In genomic region chr5:173327948-173328895, GRCh38 we compare ENCODE assay signal across 8 cellular contexts. TPM values are rescaled to one million over a fixed set of nuclear protein-coding genes. Genes with fewer than 3 reads are reported as not detected.
DNase-seq lines count a peak whose midpoint lies in the region; ATAC-seq and TF ChIP-seq lines count a peak whose summit lies in the region.

Gene STC2 (minus strand): TSS chr5:173328414. CDS start chr5:173328193, 221 bp downstream.

- H3K36me3 Mint-ChIP-seq in T-cell = no peaks in the 10 kb centered on the region
- H3K36me3 Mint-ChIP-seq in endothelial cell (ENCODE audit: low read depth, unreplicated experiment) = peaks cover 4% of the 10 kb centered on the region

- H3K4me1 Mint-ChIP-seq in T-cell = peaks cover 26 to 37% (median 36%) of the 10 kb centered on the region in 3 donors
- peaks cover 41% of the 10 kb centered on the region for H3K4me1 Mint-ChIP-seq in endothelial cell (ENCODE audit: unreplicated experiment)

- H3K27me3 ChIP-seq in GM06990 (replicated peaks; ENCODE audit: control insufficient read depth, insufficient read depth, low read length) (no peaks in the 10 kb centered on the region), mesendoderm (ENCODE audit: insufficient read depth, low read length, poor library complexity) (no peaks in the 10 kb centered on the region), stomach smooth muscle (ENCODE audit: control insufficient read depth in 1 of 2, insufficient read depth in 2 of 2, low read length in 2 of 2) (peaks cover 8 to 13% of the 10 kb centered on the region in 2 donors)

- H3K4me1 ChIP-seq in mesendoderm (ENCODE audit: control insufficient read depth, low read depth, low read length) = peaks cover 6% of the 10 kb centered on the region
- peaks cover 50% of the 10 kb centered on the region for H3K4me1 ChIP-seq in stomach smooth muscle (ENCODE audit: control insufficient read depth, insufficient read depth, low read length)

- H3K56ac ChIP-seq in mesendoderm (ENCODE audit: low read length) = peak within 1 kb of the TSS; percentile 95

- H3K36me3 ChIP-seq in GM06990 (ENCODE audit: control insufficient read depth, insufficient read depth, low read length) = no peaks in the 10 kb centered on the region
- H3K36me3 ChIP-seq in mesendoderm (ENCODE audit: control insufficient read depth, insufficient read depth, low read length) = peaks cover 2% of the 10 kb centered on the region
- H3K36me3 ChIP-seq in stomach smooth muscle (ENCODE audit: control insufficient read depth in 2 of 2, insufficient read depth in 2 of 2, low read length in 2 of 2) = no peaks in the 10 kb centered on the region

- peak within 1 kb of the TSS; percentile 77 for H3K27ac ChIP-seq in mesendoderm (ENCODE audit: low read depth, low read length)
- H3K27ac ChIP-seq in stomach smooth muscle (ENCODE audit: low read length) = no peak within 1 kb of the TSS

- H2BK120ac ChIP-seq in mesendoderm (ENCODE audit: low read depth, low read length) = peak within 1 kb of the TSS; percentile 40

- H3K79me2 ChIP-seq in mesendoderm (ENCODE audit: control insufficient read depth, insufficient read depth, low read length) = peaks cover 30% of the 10 kb centered on the region

- ATAC-seq in T-cell (replicated peaks in 1 of 4) = no peak
- ATAC-seq in HG03469 (IDR thresholded peaks at IDR 0.05; ENCODE audit: unreplicated experiment) = no peak

- no peak within 1 kb of the TSS for H4K5ac ChIP-seq in mesendoderm (ENCODE audit: low read length)

- H3K23ac ChIP-seq in mesendoderm (ENCODE audit: low read length) = peak within 1 kb of the TSS; percentile 76

- H3K4ac ChIP-seq in mesendoderm (ENCODE audit: low read depth, low read length) = peak within 1 kb of the TSS; percentile 88

- H3K4me3 ChIP-seq in GM06990 (replicated peaks; ENCODE audit: low read depth, low read length) (peak within 1 kb of the TSS; percentile 62), mesendoderm (ENCODE audit: low read length) (peak within 1 kb of the TSS; percentile 86), stomach smooth muscle (ENCODE audit: low read length in 2 of 2) (peak within 1 kb of the TSS; percentile 73 to 76)

- H3K27ac Mint-ChIP-seq in T-cell (no peak within 1 kb of the TSS), endothelial cell (ENCODE audit: unreplicated experiment) (peak within 1 kb of the TSS; percentile 86)

- peak within 1 kb of the TSS; percentile 98 for H3K4me2 ChIP-seq in mesendoderm (ENCODE audit: low read length)

- POLR2A ChIA-PET in T-cell (lab: Charles Lee) = no interaction called here

- H2BK5ac ChIP-seq in mesendoderm (ENCODE audit: low read length) = peak within 1 kb of the TSS; percentile 61

- H4K8ac ChIP-seq in mesendoderm (ENCODE audit: low read depth, low read length) = no peak within 1 kb of the TSS

- no peaks in the 10 kb centered on the region for H3K9me3 Mint-ChIP-seq in T-cell
- H3K9me3 Mint-ChIP-seq in endothelial cell (ENCODE audit: unreplicated experiment) = no peaks in the 10 kb centered on the region

- peaks cover 6% of the 10 kb centered on the region for H3K79me1 ChIP-seq in mesendoderm (ENCODE audit: low read length)

- peak within 1 kb of the TSS; percentile 45 to 62 (median 51) for H3K4me3 Mint-ChIP-seq in T-cell
- H3K4me3 Mint-ChIP-seq in endothelial cell (ENCODE audit: unreplicated experiment) = peak within 1 kb of the TSS; percentile 93

- CTCF ChIA-PET in T-cell (lab: Charles Lee) = no interaction called here

- no CpG with 5 or more reads among the region's 74 CpGs for WGBS in mesendoderm (ENCODE audit: extremely low coverage, insufficient coverage, low lambda C conversion rate)

- peak within 1 kb of the TSS; percentile 92 for H3K18ac ChIP-seq in mesendoderm (ENCODE audit: low read length)

- H3K27me3 Mint-ChIP-seq in T-cell (peaks cover 55 to 80% of the 10 kb centered on the region in 2 donors), endothelial cell (ENCODE audit: unreplicated experiment) (peaks cover 13% of the 10 kb centered on the region)

- H3K9ac ChIP-seq in mesendoderm (ENCODE audit: low read length) (peak within 1 kb of the TSS; percentile 87), stomach smooth muscle (ENCODE audit: low read length in 2 of 2) (peak within 1 kb of the TSS; percentile 51 to 63)

- TF ChIP-seq CTCF in GM06990 (IDR thresholded peaks at IDR 0.05; ENCODE audit: insufficient read depth, low read length, poor library complexity, severe bottlenecking) (no peak), endothelial cell (IDR thresholded peaks at IDR 0.05; ENCODE audit: unreplicated experiment) (no peak)

- DNase-seq in GM06990 (ENCODE audit: extremely low read depth, insufficient read length) = peak; percentile 69
- DNase-seq in GOT3 (lab: John Stamatoyannopoulos, UW) = peak; percentile 72
- peak; percentile 90 for DNase-seq in LoVo (ENCODE audit: low spot score)
- no peak for DNase-seq in T-cell
- peak; percentile 75 for DNase-seq in endothelial cell (ENCODE audit: low spot score)
- DNase-seq in mesendoderm = peak; percentile 99

- no peak within 1 kb of the TSS for H2BK15ac ChIP-seq in mesendoderm (replicated peaks; ENCODE audit: low read depth)

- no peak within 1 kb of the TSS for H2AK5ac ChIP-seq in mesendoderm (ENCODE audit: low read length)

- no peaks in the 10 kb centered on the region for H3K9me3 ChIP-seq in stomach smooth muscle (ENCODE audit: control insufficient read depth in 2 of 2, low read length in 2 of 2)

RNA-seq across cellular contexts. Expression of gene STC2, which starts in this region (rescaled TPM):
- total RNA-seq in T-cell (1 to 10 TPM in 2 of 5 donors, under 1 TPM in 1, not detected in 2; 0.47 to 1.2 (median 1.1) TPM), endothelial cell (ENCODE audit: unreplicated experiment) (3.6 TPM)
- polyA plus RNA-seq in mesendoderm (2013, experiment 1 of 2) = 23.3 TPM
- 24.9 TPM for polyA plus RNA-seq in mesendoderm (2013, experiment 2 of 2)

Comparison
In these comparisons a context has a peak if more than half of its experiments do, and no peak if none do; other contexts are left out.
1. DNase-seq: peak in GM06990 (single experiment), GOT3 (single experiment), LoVo (single experiment), endothelial cell (single experiment) and mesendoderm (single experiment); none in T-cell (0 of 34).
2. Peak in every context shown above with its lines, with median percentiles within 50 percentile points of each other: H3K4me3 ChIP-seq.